In genomic region chr14:74492413-74493342, GRCh38 we compare ENCODE assay signal across 1 cellular context.
A peak's percentile ranks its signal among the peaks of the same experiment; 100 is the strongest.
TF ChIP-seq lines count a peak whose summit lies in the region.

Gene NPC2, minus strand, starts transcription at chr14:74493305. Its CDS starts 31 bp downstream, at chr14:74493274.

TF ChIP-seq in HepG2, 621 proteins besides CTCF, POLR2A, EP300 and RAD21 (continued from another document and continues in another):
- TF ChIP-seq ZNF276 (CRISPR knock-in tag; IDR thresholded peaks at IDR 0.05; ENCODE audit: low read depth) (no peak), UBTF (CRISPR knock-in tag; IDR thresholded peaks at IDR 0.05) (peak; percentile 45), ZNF253 (CRISPR knock-in tag; IDR thresholded peaks at IDR 0.05; ENCODE audit: borderline replicate concordance) (no peak), ERF (CRISPR knock-in tag; IDR thresholded peaks at IDR 0.05) (no peak), JUNB (CRISPR knock-in tag; IDR thresholded peaks at IDR 0.05; ENCODE audit: borderline replicate concordance) (no peak), HDAC6 (IDR thresholded peaks at IDR 0.05; ENCODE audit: low read depth, low read length) (no peak), KLF15 (CRISPR knock-in tag; IDR thresholded peaks at IDR 0.05; ENCODE audit: borderline replicate concordance) (no peak), PITX1 (CRISPR knock-in tag; IDR thresholded peaks at IDR 0.05) (no peak), ZNF510 (CRISPR knock-in tag; IDR thresholded peaks at IDR 0.05; ENCODE audit: low read depth) (no peak), SUZ12 (IDR thresholded peaks at IDR 0.05; ENCODE audit: low read depth, low read length) (no peak), ATF6 (CRISPR knock-in tag; conservative IDR thresholded peaks at IDR 0.05) (no peak), SALL1 (CRISPR knock-in tag; IDR thresholded peaks at IDR 0.05) (peak; percentile 53), ATM (IDR thresholded peaks at IDR 0.05; ENCODE audit: borderline replicate concordance) (no peak), PCBP1 (IDR thresholded peaks at IDR 0.05; ENCODE audit: borderline replicate concordance, low read depth, low read length) (no peak), ZNF776 (CRISPR knock-in tag; IDR thresholded peaks at IDR 0.05) (no peak), ZNF607 (CRISPR knock-in tag; IDR thresholded peaks at IDR 0.05; ENCODE audit: borderline replicate concordance) (no peak), ZNF674 (CRISPR knock-in tag; IDR thresholded peaks at IDR 0.05; ENCODE audit: low read depth) (0 out of 2 replicates have a peak, but pooled peaks have one; percentile 16), CHD2 (IDR thresholded peaks at IDR 0.05; ENCODE audit: low read depth, low read length) (no peak), DZIP1 (CRISPR knock-in tag; IDR thresholded peaks at IDR 0.05) (no peak), SPEN (CRISPR knock-in tag; IDR thresholded peaks at IDR 0.05; ENCODE audit: low read depth) (no peak), ZMAT3 (CRISPR knock-in tag; conservative IDR thresholded peaks at IDR 0.05) (peak; percentile 62; the same call in 1 of the 2 replicates), MAZ (IDR thresholded peaks at IDR 0.05; ENCODE audit: borderline replicate concordance, low read depth, low read length) (no peak), MAZ (CRISPR knock-in tag; IDR thresholded peaks at IDR 0.05; ENCODE audit: low read depth) (no peak), SNAPC4 (CRISPR knock-in tag; IDR thresholded peaks at IDR 0.05) (peak; percentile 30; the same call in 1 of the 2 replicates), NR2C2 (CRISPR knock-in tag; IDR thresholded peaks at IDR 0.05; ENCODE audit: borderline replicate concordance) (no peak), ZKSCAN8 (CRISPR knock-in tag; IDR thresholded peaks at IDR 0.05; ENCODE audit: borderline replicate concordance) (no peak), SIX4 (CRISPR knock-in tag; IDR thresholded peaks at IDR 0.05) (no peak; the same call in 1 of the 2 replicates), MED1 (CRISPR knock-in tag; IDR thresholded peaks at IDR 0.05) (peak; percentile 28; the same call in 1 of the 2 replicates), ZNF570 (CRISPR knock-in tag; IDR thresholded peaks at IDR 0.05; ENCODE audit: borderline replicate concordance) (no peak), ZBTB33 (CRISPR knock-in tag; IDR thresholded peaks at IDR 0.05) (no peak), ZNF33B (CRISPR knock-in tag; IDR thresholded peaks at IDR 0.05) (peak; percentile 82; the same call in 1 of the 2 replicates), ATF4 (CRISPR knock-in tag; IDR thresholded peaks at IDR 0.05) (no peak), CREM (IDR thresholded peaks at IDR 0.05) (no peak), CREM (CRISPR knock-in tag; IDR thresholded peaks at IDR 0.05) (no peak), SATB2 (CRISPR knock-in tag; IDR thresholded peaks at IDR 0.05) (no peak), PRDM10 (CRISPR knock-in tag; IDR thresholded peaks at IDR 0.05; ENCODE audit: low read depth) (no peak; the same call in 1 of the 2 replicates), MXD4 (CRISPR knock-in tag; IDR thresholded peaks at IDR 0.05) (peak; percentile 60; the same call in 1 of the 2 replicates), ZNF367 (CRISPR knock-in tag; IDR thresholded peaks at IDR 0.05; ENCODE audit: borderline replicate concordance) (no peak), GZF1 (CRISPR knock-in tag; IDR thresholded peaks at IDR 0.05) (0 out of 2 replicates have a peak, but pooled peaks have one; percentile 72)
